In the genomic region with DNA sequence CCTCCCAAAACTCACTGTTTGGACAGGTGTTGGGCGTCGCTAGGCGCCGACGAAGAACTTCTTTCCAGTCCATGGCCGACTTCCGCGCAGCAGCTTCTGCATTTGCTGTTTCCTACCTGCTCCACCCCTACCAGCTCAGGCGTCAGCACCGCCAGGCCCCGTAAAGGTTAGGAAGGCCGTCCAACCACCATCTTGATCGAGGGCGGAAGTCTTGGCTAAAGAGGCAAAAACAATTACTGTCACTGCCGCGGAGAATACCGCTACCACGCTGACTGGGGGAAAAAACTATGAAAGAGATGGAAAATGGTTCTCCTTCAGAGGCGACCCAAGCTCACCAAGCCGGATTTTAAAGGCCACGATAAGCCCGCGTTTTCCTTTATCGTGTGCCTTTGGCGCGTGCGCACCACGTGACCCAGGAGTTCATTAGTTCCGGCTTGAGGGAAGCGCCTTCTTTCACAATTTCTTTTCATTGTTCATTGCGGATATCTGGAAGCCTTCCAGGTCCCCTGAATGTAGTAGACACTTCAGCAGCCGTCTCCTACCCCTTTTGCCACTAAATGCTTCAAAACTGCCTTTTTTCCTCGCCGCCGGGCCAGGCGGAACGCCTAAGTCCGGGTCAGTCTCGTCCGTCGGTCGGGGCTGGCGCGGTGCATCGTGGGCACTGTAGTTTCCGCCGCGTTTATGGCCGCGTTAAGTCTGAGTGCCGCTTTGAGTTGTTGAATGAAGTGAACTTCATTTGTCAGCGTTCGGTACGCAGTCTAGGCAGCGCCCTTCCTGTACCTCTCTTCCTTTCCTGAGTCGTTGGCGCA, we compare ENCODE assay signal across 8 cellular contexts. TPM values are rescaled to one million over a fixed set of nuclear protein-coding genes. Genes with fewer than 3 reads are reported as not detected.
A peak's percentile ranks its signal among the peaks of the same experiment; 100 is the strongest.
DNase-seq lines count a peak whose midpoint lies in the region; ATAC-seq and TF ChIP-seq lines count a peak whose summit lies in the region.

PPP2R3C (minus strand) TSS at position 104 of the 809 bp plus-strand sequence; CDS start at position 73, 31 bp downstream.
PRORP (plus strand) TSS at position 666 of the 809 bp plus-strand sequence. CDS start 694 bp downstream, outside the sequence.

- H3K4me3 ChIP-seq in GM12865 (ENCODE audit: low read depth, low read length) (peak within 1 kb of the TSS; percentile 70), cardiac muscle cell (peak within 1 kb of the TSS; percentile 89), parathyroid adenoma (ENCODE audit: low read depth, low read length) (peak within 1 kb of the TSS; percentile 100), tibial nerve (peak within 1 kb of the TSS; percentile 57 to 92 (median 71))

- no peaks in the 10 kb centered on the region for H3K27me3 Mint-ChIP-seq in activated naive CD8-positive, alpha-beta T cell treated with anti-CD3 and anti-CD28 coated beads, Interleukin-2, amount 50 U/mL, for 24 hours

- H3K27me3 ChIP-seq in cardiac muscle cell (no peaks in the 10 kb centered on the region), parathyroid adenoma (ENCODE audit: control insufficient read depth, insufficient read depth, low read length) (no peaks in the 10 kb centered on the region), tibial nerve (no peaks in the 10 kb centered on the region)

- peak within 1 kb of the TSS; percentile 88 for H3K4me3 Mint-ChIP-seq in activated naive CD8-positive, alpha-beta T cell treated with anti-CD3 and anti-CD28 coated beads, Interleukin-2, amount 50 U/mL, for 24 hours

- H3K79me2 ChIP-seq in parathyroid adenoma, result peaks cover 3% of the 10 kb centered on the region

- peaks cover 62% of the 10 kb centered on the region for H3K4me1 Mint-ChIP-seq in activated naive CD8-positive, alpha-beta T cell treated with anti-CD3 and anti-CD28 coated beads, Interleukin-2, amount 50 U/mL, for 24 hours

- 0% methylated on average over 57 of the region's 57 CpGs for whole genome bisulfite sequencing in tibial nerve, 2 donors

- peak within 1 kb of the TSS; percentile 100 for H3K27ac Mint-ChIP-seq in activated naive CD8-positive, alpha-beta T cell treated with anti-CD3 and anti-CD28 coated beads, Interleukin-2, amount 50 U/mL, for 24 hours

- peak within 1 kb of the TSS; percentile 97 for H3K27ac ChIP-seq in cardiac muscle cell
- H3K27ac ChIP-seq in parathyroid adenoma, result peak within 1 kb of the TSS; percentile 97
- peak within 1 kb of the TSS; percentile 92 to 99 (median 96) for H3K27ac ChIP-seq in tibial nerve

- no peaks in the 10 kb centered on the region for H3K36me3 ChIP-seq in cardiac muscle cell
- no peaks in the 10 kb centered on the region for H3K36me3 ChIP-seq in parathyroid adenoma (ENCODE audit: control insufficient read depth, insufficient read depth, low read length)
- H3K36me3 ChIP-seq in tibial nerve, result peaks cover 0 to 11% (median 0%) of the 10 kb centered on the region in 3 donors

- H3K9me3 Mint-ChIP-seq in activated naive CD8-positive, alpha-beta T cell treated with anti-CD3 and anti-CD28 coated beads, Interleukin-2, amount 50 U/mL, for 24 hours, result no peaks in the 10 kb centered on the region

- H2AFZ ChIP-seq in parathyroid adenoma, result peak within 1 kb of the TSS; percentile 90

- TF ChIP-seq POLR2A in tibial nerve (IDR thresholded peaks at IDR 0.05), result peak; percentile 20 to 63

- peak; percentile 51 to 93 for TF ChIP-seq EP300 in tibial nerve (IDR thresholded peaks at IDR 0.05)

- DNase-seq in GM12865 (ENCODE audit: low read depth) (peak; percentile 97), NCI-H1417 treated with DMSO at 0.1 percent for 48 hours (lab: John Stamatoyannopoulos, UW) (peak; percentile 87), SW480 (ENCODE audit: low spot score) (peak; percentile 97), cardiac muscle cell (ENCODE audit: low read depth in 1 of 2, low spot score in 1 of 2) (peak; percentile 96 to 98), tibial nerve (ENCODE audit: low spot score in 2 of 2) (peak; percentile 76 to 86)
- DNase-seq in activated naive CD8-positive, alpha-beta T cell treated with anti-CD3 and anti-CD28 coated beads, Interleukin-2, amount 50 U/mL, for 24 hours, result peak; percentile 85

- H3K36me3 Mint-ChIP-seq in activated naive CD8-positive, alpha-beta T cell treated with anti-CD3 and anti-CD28 coated beads, Interleukin-2, amount 50 U/mL, for 24 hours (ENCODE audit: low read depth), result peaks cover 20% of the 10 kb centered on the region

- H3K9ac ChIP-seq in parathyroid adenoma, result peak within 1 kb of the TSS; percentile 75

- peak within 1 kb of the TSS; percentile 82 for H3K4me2 ChIP-seq in parathyroid adenoma (ENCODE audit: low read length)

- H3K4me1 ChIP-seq in cardiac muscle cell (ENCODE audit: low read depth), result no peaks in the 10 kb centered on the region
- H3K4me1 ChIP-seq in parathyroid adenoma, result peaks cover 10% of the 10 kb centered on the region
- H3K4me1 ChIP-seq in tibial nerve, result peaks cover 0 to 49% (median 15%) of the 10 kb centered on the region in 4 donors

- peak; percentile 81 for ATAC-seq in HG02763 (IDR thresholded peaks at IDR 0.05; ENCODE audit: unreplicated experiment)
- peak; percentile 90 for ATAC-seq in activated naive CD8-positive, alpha-beta T cell treated with anti-CD3 and anti-CD28 coated beads, Interleukin-2, amount 50 U/mL, for 24 hours

- H3K9me3 ChIP-seq in cardiac muscle cell (ENCODE audit: low read depth) (no peaks in the 10 kb centered on the region), parathyroid adenoma (ENCODE audit: control insufficient read depth, low read length) (no peaks in the 10 kb centered on the region), tibial nerve (no peaks in the 10 kb centered on the region)

- TF ChIP-seq CTCF in GM12865 (IDR thresholded peaks at IDR 0.05; ENCODE audit: insufficient read depth, low read depth, low read length, missing control alignments) (no peak), cardiac muscle cell (IDR thresholded peaks at IDR 0.05; ENCODE audit: low read depth, low read length) (no peak), parathyroid adenoma (IDR thresholded peaks at IDR 0.05) (no peak), tibial nerve (IDR thresholded peaks at IDR 0.05) (no peak)

RNA-seq across cellular contexts. Expression of gene PPP2R3C, which starts in this region (rescaled TPM):
- total RNA-seq in cardiac muscle cell (5.8 and 12.5 TPM in 2 replicates), tibial nerve (10 to 100 TPM; 14.9 to 29.7 (median 20.2) TPM)
- 22.0 and 35.3 TPM in 2 replicates for polyA plus RNA-seq in cardiac muscle cell

RNA-seq across cellular contexts. Expression of gene PRORP, which starts in this region (rescaled TPM):
- total RNA-seq in cardiac muscle cell (29.3 and 40.5 TPM in 2 replicates), tibial nerve (10 to 100 TPM; 20.5 to 31.2 (median 25.8) TPM)
- polyA plus RNA-seq in cardiac muscle cell, result 28.4 and 33.0 TPM in 2 replicates

Comparison
In these comparisons a context has a peak if more than half of its experiments do, and no peak if none do; other contexts are left out.
1. Peak in every context shown above with its lines: DNase-seq, ATAC-seq, H3K4me3 ChIP-seq and H3K27ac ChIP-seq.